Comparison of ENCODE assay signal across 17 cellular contexts in the genomic region with DNA sequence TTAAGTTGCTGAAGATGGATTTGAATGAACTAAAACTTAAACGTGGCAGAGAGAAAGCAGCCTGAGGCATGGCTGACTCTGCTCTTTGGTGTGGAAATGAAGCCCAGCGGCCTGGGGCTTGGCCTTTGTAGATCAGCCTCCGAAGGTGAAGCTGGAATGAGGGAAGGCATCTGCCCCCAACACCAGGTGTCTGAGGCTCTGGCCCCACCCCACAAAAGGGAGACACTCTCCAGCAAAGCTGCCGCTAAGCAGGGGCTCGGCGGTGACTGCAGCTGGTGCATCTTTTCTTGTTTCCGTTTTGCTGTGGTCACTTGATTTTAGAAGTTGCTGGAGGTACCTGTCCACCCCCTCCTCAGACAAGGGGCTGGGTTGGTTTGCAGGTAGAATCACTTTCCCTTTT. TPM values are rescaled to one million over a fixed set of nuclear protein-coding genes. Genes with fewer than 3 reads are reported as not detected.
DNase-seq lines count a peak whose midpoint lies in the region; ATAC-seq and TF ChIP-seq lines count a peak whose summit lies in the region.
"Had no signal": no experiment of that assay in that cellular context is flagged by ENCODE, and none has a peak within 500 bp of the region (broad histone marks: within the 10 kb centered on the region; RNA-seq: fewer than 3 reads in every experiment).

No MANE protein-coding gene starts in this region.

- no peak overlapping the region for H3K27ac Mint-ChIP-seq in endothelial cell (ENCODE audit: unreplicated experiment)
- H3K27ac Mint-ChIP-seq: activated B cell treated with CpG ODN at 0.5 μM for 24 hours; activated naive CD8-positive, alpha-beta T cell; nephron; stimulated activated effector memory CD8-positive, alpha-beta T cell treated with anti-CD3 and anti-CD28 coated beads, Interleukin-12 subunit alpha, Interleukin-12 subunit beta, amount 100 ng/mL, for 72 hours had no signal

- H3K4me3 ChIP-seq in HCT116 (replicated peaks in 1 of 2; ENCODE audit: low read depth in 1 of 2, low read length in 2 of 2) (no peak overlapping the region), SK-N-MC (no peak overlapping the region)
- H3K4me3 ChIP-seq: gastrocnemius medialis, HAP-1, ovary, transverse colon had no signal

- no peak for TF ChIP-seq RAD21 in HCT116 (IDR thresholded peaks at IDR 0.05; ENCODE audit: low read depth)

- H3K27me3 ChIP-seq in HCT116 (ENCODE audit: insufficient read depth, low read length) = no peaks in the 10 kb centered on the region
- H3K27me3 ChIP-seq: ovary, transverse colon had no signal

- H3K9ac ChIP-seq in HCT116 (ENCODE audit: low read length) (no peak overlapping the region), SK-N-MC (ENCODE audit: insufficient read length) (no peak overlapping the region)

- no peaks in the 10 kb centered on the region for H3K9me3 ChIP-seq in HCT116 (ENCODE audit: control insufficient read depth in 1 of 2, insufficient read depth in 1 of 2, low read depth in 1 of 2, low read length in 2 of 2)
- H3K9me3 ChIP-seq in SK-N-MC (ENCODE audit: low read depth, low read length) = no peaks in the 10 kb centered on the region
- H3K9me3 ChIP-seq: Caco-2, gastrocnemius medialis, HAP-1, ovary, transverse colon had no signal

- H3K36me3 ChIP-seq in HCT116 (ENCODE audit: control insufficient read depth in 1 of 2, insufficient read depth in 2 of 2, low read length in 2 of 2) = no peaks in the 10 kb centered on the region
- no peaks in the 10 kb centered on the region for H3K36me3 ChIP-seq in SK-N-MC (ENCODE audit: insufficient read depth, low read length)
- H3K36me3 ChIP-seq: gastrocnemius medialis, HAP-1, ovary, transverse colon had no signal

- CTCF ChIA-PET in HCT116 (lab: Charles Lee) = no interaction called here

- H3K9me3 Mint-ChIP-seq in endothelial cell (ENCODE audit: unreplicated experiment) = no peaks in the 10 kb centered on the region
- H3K9me3 Mint-ChIP-seq: activated B cell treated with CpG ODN at 0.5 μM for 24 hours; nephron; stimulated activated effector memory CD8-positive, alpha-beta T cell treated with anti-CD3 and anti-CD28 coated beads, Interleukin-12 subunit alpha, Interleukin-12 subunit beta, amount 100 ng/mL, for 72 hours had no signal

- no peaks in the 10 kb centered on the region for H3K79me2 ChIP-seq in HCT116 (ENCODE audit: insufficient read depth, low read length)

- H3K4me3 Mint-ChIP-seq in endothelial cell (ENCODE audit: unreplicated experiment) = no peak overlapping the region
- H3K4me3 Mint-ChIP-seq: activated B cell treated with CpG ODN at 0.5 μM for 24 hours; activated naive CD8-positive, alpha-beta T cell; CD14-positive monocyte; nephron; stimulated activated effector memory CD8-positive, alpha-beta T cell treated with anti-CD3 and anti-CD28 coated beads, Interleukin-12 subunit alpha, Interleukin-12 subunit beta, amount 100 ng/mL, for 72 hours had no signal

- H3K27ac ChIP-seq in HCT116 (ENCODE audit: low read depth, low read length) = no peak overlapping the region
- H3K27ac ChIP-seq in SK-N-MC = peak overlapping the region; percentile 61
- H3K27ac ChIP-seq: gastrocnemius medialis, ovary, transverse colon had no signal

- intact Hi-C loops in HCT116 (cut with micrococcal nuclease) = loop anchor here (1.0 to 10.0 kb wide), 6 partner anchors 428 to 1459 kb away; partner anchors contain the start of gene HEATR1

- H3K4me2 ChIP-seq in HCT116 (ENCODE audit: low read length) = no peak overlapping the region

- BruUV-seq in HCT116 (replicated peaks; lab: Mats Ljungman, UMichigan) = no TSS peak

- in situ Hi-C loops in GM13976 (cut with MboI; ENCODE audit: low sequenced_read_pairs, unreplicated experiment) = loop anchor here (25.0 kb wide), 2 partner anchors 759 to 1284 kb away; no protein-coding TSS in a partner anchor

- H3K27me3 Mint-ChIP-seq in endothelial cell (ENCODE audit: unreplicated experiment) = peaks cover 1% of the 10 kb centered on the region

- peaks cover 9% of the 10 kb centered on the region for H3K4me1 Mint-ChIP-seq in endothelial cell (ENCODE audit: unreplicated experiment)

- peaks cover 3 to 21% of the 10 kb centered on the region in 2 experiments; a peak in 3 of 4 replicates for H3K4me1 ChIP-seq in HCT116 (ENCODE audit: control insufficient read depth in 1 of 2, insufficient read depth in 2 of 2, low read length in 2 of 2)
- H3K4me1 ChIP-seq: Caco-2, gastrocnemius medialis, HAP-1, transverse colon had no signal

- H4K20me1 ChIP-seq in HCT116 (ENCODE audit: insufficient read depth) = no peaks in the 10 kb centered on the region

- POLR2A ChIA-PET in HCT116 (lab: Charles Lee) = no interaction called here

- no peak for TF ChIP-seq POLR2A in HCT116 (IDR thresholded peaks at IDR 0.05; ENCODE audit: borderline replicate concordance, extremely low read depth, insufficient read depth, insufficient read length)

- peak overlapping the region; percentile 36 for H2AFZ ChIP-seq in HCT116 (ENCODE audit: low read depth, low read length, poor library complexity, severe bottlenecking)

- ATAC-seq in HCT116 (no peak), HG02885 (IDR thresholded peaks at IDR 0.05; ENCODE audit: poor library complexity, unreplicated experiment) (no peak)

- RAD21 ChIA-PET in HCT116 (lab: Charles Lee; ENCODE audit: low non-redundant PET in 1 of 2, low total read pairs in 2 of 2, uncharacterized antibody in 2 of 2, unreplicated experiment in 2 of 2) = no interaction called here

- TF ChIP-seq CTCF in GM13976 (IDR thresholded peaks at IDR 0.05; ENCODE audit: borderline replicate concordance, control extremely low read depth, extremely low read depth, insufficient read depth, missing control alignments) (no peak), HCT116 (IDR thresholded peaks at IDR 0.05 in 2 of 3, conservative IDR thresholded peaks at IDR 0.05 in 1 of 3; ENCODE audit: borderline replicate concordance in 1 of 3, insufficient read depth in 1 of 3, low read depth in 2 of 3, low read length in 2 of 3) (no peak), endothelial cell (IDR thresholded peaks at IDR 0.05; ENCODE audit: unreplicated experiment) (no peak)

- no peaks in the 10 kb centered on the region for H3K36me3 Mint-ChIP-seq in endothelial cell (ENCODE audit: low read depth, unreplicated experiment)
- H3K36me3 Mint-ChIP-seq: activated naive CD8-positive, alpha-beta T cell; CD14-positive monocyte had no signal

- no peaks in the 10 kb centered on the region for H3K9me2 ChIP-seq in HCT116 (ENCODE audit: insufficient read depth)

- DNase-seq in GM13976 (ENCODE audit: low spot score) (peak; percentile 13), HCT116 (ENCODE audit: low read depth, low spot score) (no peak), SK-N-MC (ENCODE audit: low read depth, low spot score) (no peak), iPS-NIHi7 (ENCODE audit: extremely low spot score) (peak; percentile 57), NCI-H82 treated with DMSO at 0.1 percent for 48 hours (lab: John Stamatoyannopoulos, UW; ENCODE audit: unreplicated experiment) (no peak), endothelial cell (ENCODE audit: low spot score) (no peak)
- DNase-seq: activated B cell treated with CpG ODN at 0.5 μM for 24 hours, gastrocnemius medialis had no signal

TF ChIP-seq in HCT116, 20 proteins besides CTCF, POLR2A, EP300 and RAD21:
- no peak for TF ChIP-seq ELF1 (IDR thresholded peaks at IDR 0.05; ENCODE audit: borderline replicate concordance, low read depth)
- no peak for TF ChIP-seq ATF3 (IDR thresholded peaks at IDR 0.05)
- TF ChIP-seq, protein P1, sequence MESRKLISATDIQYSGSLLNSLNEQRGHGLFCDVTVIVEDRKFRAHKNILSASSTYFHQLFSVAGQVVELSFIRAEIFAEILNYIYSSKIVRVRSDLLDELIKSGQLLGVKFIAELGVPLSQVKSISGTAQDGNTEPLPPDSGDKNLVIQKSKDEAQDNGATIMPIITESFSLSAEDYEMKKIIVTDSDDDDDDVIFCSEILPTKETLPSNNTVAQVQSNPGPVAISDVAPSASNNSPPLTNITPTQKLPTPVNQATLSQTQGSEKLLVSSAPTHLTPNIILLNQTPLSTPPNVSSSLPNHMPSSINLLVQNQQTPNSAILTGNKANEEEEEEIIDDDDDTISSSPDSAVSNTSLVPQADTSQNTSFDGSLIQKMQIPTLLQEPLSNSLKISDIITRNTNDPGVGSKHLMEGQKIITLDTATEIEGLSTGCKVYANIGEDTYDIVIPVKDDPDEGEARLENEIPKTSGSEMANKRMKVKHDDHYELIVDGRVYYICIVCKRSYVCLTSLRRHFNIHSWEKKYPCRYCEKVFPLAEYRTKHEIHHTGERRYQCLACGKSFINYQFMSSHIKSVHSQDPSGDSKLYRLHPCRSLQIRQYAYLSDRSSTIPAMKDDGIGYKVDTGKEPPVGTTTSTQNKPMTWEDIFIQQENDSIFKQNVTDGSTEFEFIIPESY (IDR thresholded peaks at IDR 0.05; ENCODE audit: extremely low read depth, insufficient replicate concordance, low read length) = no peak
- no peak for TF ChIP-seq EGR1 (IDR thresholded peaks at IDR 0.05; ENCODE audit: low read depth)
- no peak for TF ChIP-seq SIN3A (IDR thresholded peaks at IDR 0.05; ENCODE audit: low read depth)
- TF ChIP-seq EZH2phosphoT487 (IDR thresholded peaks at IDR 0.05; ENCODE audit: borderline replicate concordance) = no peak
TF ChIP-seq in HCT116: peak in this region for 0.

RNA-seq across cellular contexts. Expression of gene NID1, which starts 38.2 kb away (rescaled TPM):
- total RNA-seq in HCT116 (2021; ENCODE audit: unreplicated experiment) (0.32 TPM), endothelial cell (ENCODE audit: unreplicated experiment) (186 TPM)
- not detected in 2 replicates for polyA plus RNA-seq in HCT116 (2012)

RNA-seq across cellular contexts. Expression of gene GPR137B, which starts 39.3 kb away (rescaled TPM):
- 11.4 TPM for total RNA-seq in HCT116 (2021; ENCODE audit: unreplicated experiment)
- polyA plus RNA-seq in HCT116 (2012) = 6.4 and 8.9 TPM in 2 replicates
- total RNA-seq in endothelial cell (ENCODE audit: unreplicated experiment) = 18.2 TPM

Comparison
In these comparisons a context has a peak if more than half of its experiments do, and no peak if none do; other contexts are left out.
1. DNase-seq: peak in GM13976 (single experiment) and iPS-NIHi7 (single experiment); none in HCT116 (single experiment), SK-N-MC (single experiment), NCI-H82 treated with DMSO at 0.1 percent for 48 hours (single experiment) and endothelial cell (single experiment).
2. RNA of gene NID1, which starts 38.2 kb away (total RNA-seq): 186 TPM in endothelial cell (single experiment); 0.32 TPM in HCT116 (single experiment); every median in the first group is over 100 times any median in the second.